In the genomic region with DNA sequence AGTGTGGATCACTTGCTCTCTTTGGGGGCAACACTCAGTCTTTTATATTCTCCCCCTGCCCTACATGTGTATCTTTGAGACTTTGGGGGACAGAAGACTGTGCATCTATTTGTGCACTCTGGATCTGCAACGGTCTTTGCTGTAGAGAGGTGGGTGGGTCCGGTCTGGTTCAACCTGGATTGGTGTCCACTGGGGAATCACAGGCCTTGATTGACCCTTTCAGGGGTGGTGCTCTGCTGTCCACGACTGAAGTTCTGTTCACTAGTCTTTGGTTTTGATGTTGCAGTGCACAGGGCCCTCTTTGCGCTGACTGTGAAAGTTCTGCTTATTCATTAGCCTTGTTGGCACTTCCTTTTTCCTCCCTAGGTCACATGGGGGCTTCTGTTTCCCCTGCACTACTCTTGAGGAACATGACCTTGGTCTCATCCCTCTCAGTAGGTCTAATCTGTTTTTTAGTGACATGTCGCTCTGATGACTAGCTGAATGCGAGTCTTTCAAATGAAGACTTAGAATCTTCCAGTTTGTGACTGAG, we compare ENCODE assay signal across 24 cellular contexts.
DNase-seq lines count a peak whose midpoint lies in the region; ATAC-seq, FAIRE-seq and TF ChIP-seq lines count a peak whose summit lies in the region.
"Had no signal": no experiment of that assay in that cellular context is flagged by ENCODE, and none has a peak within 500 bp of the region (broad histone marks: within the 10 kb centered on the region; RNA-seq: fewer than 3 reads in every experiment).

No MANE protein-coding gene starts in this region.

- H3K9ac ChIP-seq in Loucy (ENCODE audit: low read depth, low read length, poor library complexity, severe bottlenecking) (no peak overlapping the region), mesendoderm (ENCODE audit: low read length) (no peak overlapping the region)
- H3K9ac ChIP-seq: GM23248, KMS-11 had no signal

- H3K27me3 ChIP-seq in Loucy (ENCODE audit: insufficient read depth, low read length, poor library complexity, severe bottlenecking) = no peaks in the 10 kb centered on the region
- no peaks in the 10 kb centered on the region for H3K27me3 ChIP-seq in bronchial epithelial cell (ENCODE audit: control insufficient read depth, insufficient read depth, low read length)
- H3K27me3 ChIP-seq in mesendoderm (ENCODE audit: insufficient read depth, low read length, poor library complexity) = no peaks in the 10 kb centered on the region

- FAIRE-seq in bronchial epithelial cell (lab: Jason Lieb, UNC) = peak; percentile 36

- H3F3A ChIP-seq in Loucy (ENCODE audit: low read depth) = no peaks in the 10 kb centered on the region

- H3K4me2 ChIP-seq in Loucy (ENCODE audit: low read depth, low read length, poor library complexity, severe bottlenecking) = no peak overlapping the region
- no peak overlapping the region for H3K4me2 ChIP-seq in mesendoderm (ENCODE audit: low read length)
- H3K4me2 ChIP-seq: KMS-11 had no signal

- H3K27ac Mint-ChIP-seq in HFFc6 = no peak overlapping the region

- H3K4me1 ChIP-seq in Loucy (ENCODE audit: insufficient read depth, low read length, poor library complexity, severe bottlenecking) = peaks cover 25% of the 10 kb centered on the region
- peaks cover 4% of the 10 kb centered on the region for H3K4me1 ChIP-seq in mesendoderm (ENCODE audit: control insufficient read depth, low read depth, low read length)
- H3K4me1 ChIP-seq: HAP-1 had no signal

- WGBS in mesendoderm (ENCODE audit: extremely low coverage, insufficient coverage, low lambda C conversion rate) = no CpG with 5 or more reads among the region's 6 CpGs

- peak overlapping the region; percentile 23 for H2AFZ ChIP-seq in Loucy (ENCODE audit: low read length)
- H2AFZ ChIP-seq: GM23248 had no signal

- peak overlapping the region; percentile 7 for H2BK5ac ChIP-seq in mesendoderm (ENCODE audit: low read length)

- peak; percentile 15 for DNase-seq in NOMO-1 treated with DMSO at 0.1 percent for 48 hours (lab: John Stamatoyannopoulos, UW; ENCODE audit: unreplicated experiment)
- no peak for DNase-seq in NOMO-1 treated with dmso at 0.1 percent for 144 hours (lab: John Stamatoyannopoulos, UW; ENCODE audit: unreplicated experiment)
- no peak for DNase-seq in bronchial epithelial cell (ENCODE audit: low read depth)
- DNase-seq in mesendoderm = no peak
- DNase-seq in anterior cingulate cortex (lab: John Stamatoyannopoulos, UW) = no peak
- no peak for DNase-seq in HFFc6
- DNase-seq: 8988T, DMS53, EL, GF-D8, GM23248, NCI-H1105 treated with DMSO at 0.1 percent for 48 hours, NCI-H2029 treated with DMSO at 0.1 percent for 48 hours, NCI-H226, NCI-H524, NCI-H774, T-helper 2 cell had no signal

- H2AK5ac ChIP-seq in mesendoderm (ENCODE audit: low read length) = no peak overlapping the region

- H3K56ac ChIP-seq in mesendoderm (ENCODE audit: low read length) = peak overlapping the region; percentile 45

- H4K8ac ChIP-seq in mesendoderm (ENCODE audit: low read depth, low read length) = no peak overlapping the region

- H3K9me3 ChIP-seq in Loucy (ENCODE audit: insufficient read depth, low read depth, low read length) = no peaks in the 10 kb centered on the region
- H3K9me3 ChIP-seq: HAP-1 had no signal

- H3K9me2 ChIP-seq in Loucy (replicated peaks; ENCODE audit: low read depth, low read length) = no peaks in the 10 kb centered on the region

- no peaks in the 10 kb centered on the region for H3K4me1 Mint-ChIP-seq in HFFc6 (ENCODE audit: low read depth)

- H3K4me3 ChIP-seq in Loucy (ENCODE audit: low read length, poor library complexity, severe bottlenecking) (no peak overlapping the region), bronchial epithelial cell (ENCODE audit: low read depth, low read length) (no peak overlapping the region), mesendoderm (ENCODE audit: low read length) (no peak overlapping the region)
- H3K4me3 ChIP-seq: GM23248, HAP-1 had no signal

- TF ChIP-seq CTCF in Loucy (conservative IDR thresholded peaks at IDR 0.05; ENCODE audit: low read length) (no peak), bronchial epithelial cell (IDR thresholded peaks at IDR 0.05; ENCODE audit: insufficient read depth, low read length, severe bottlenecking) (no peak), HFFc6 (IDR thresholded peaks at IDR 0.05) (no peak)

- peak overlapping the region; percentile 16 for H3K18ac ChIP-seq in mesendoderm (ENCODE audit: low read length)

- no peaks in the 10 kb centered on the region for H3K79me1 ChIP-seq in mesendoderm (ENCODE audit: low read length)

- no peak overlapping the region for H3K4me3 Mint-ChIP-seq in HFFc6

- no peak overlapping the region for H2BK120ac ChIP-seq in mesendoderm (ENCODE audit: low read depth, low read length)

- no peak overlapping the region for H3K23ac ChIP-seq in mesendoderm (ENCODE audit: low read length)

- H3K79me2 ChIP-seq in Loucy (ENCODE audit: insufficient read depth, low read length) = no peaks in the 10 kb centered on the region
- H3K79me2 ChIP-seq in mesendoderm (ENCODE audit: control insufficient read depth, insufficient read depth, low read length) = no peaks in the 10 kb centered on the region

- H2BK15ac ChIP-seq in mesendoderm (replicated peaks; ENCODE audit: low read depth) = no peak overlapping the region

- H3K36me3 ChIP-seq in Loucy (ENCODE audit: insufficient read depth, low read length) = no peaks in the 10 kb centered on the region
- H3K36me3 ChIP-seq in bronchial epithelial cell (ENCODE audit: control insufficient read depth, insufficient read depth, low read length) = no peaks in the 10 kb centered on the region
- H3K36me3 ChIP-seq in mesendoderm (ENCODE audit: control insufficient read depth, insufficient read depth, low read length) = no peaks in the 10 kb centered on the region
- H3K36me3 ChIP-seq: HAP-1 had no signal

- no peak for ATAC-seq in GM18909 (IDR thresholded peaks at IDR 0.05; ENCODE audit: poor library complexity, unreplicated experiment)
- ATAC-seq: Right ventricle myocardium inferior had no signal

- H3K4ac ChIP-seq in mesendoderm (ENCODE audit: low read depth, low read length) = no peak overlapping the region

- no peaks in the 10 kb centered on the region for H3K27me3 Mint-ChIP-seq in HFFc6 (ENCODE audit: insufficient read depth)

- H4K20me1 ChIP-seq in Loucy (ENCODE audit: insufficient read depth, low read length, poor library complexity, severe bottlenecking) = no peaks in the 10 kb centered on the region

- H4K5ac ChIP-seq in mesendoderm (ENCODE audit: low read length) = no peak overlapping the region

- no peaks in the 10 kb centered on the region for H3K36me3 Mint-ChIP-seq in HFFc6 (ENCODE audit: low read depth)

- peaks cover 18% of the 10 kb centered on the region; the same call in 1 of the 2 replicates for H3K9me3 Mint-ChIP-seq in HFFc6

- no peak overlapping the region for H3K27ac ChIP-seq in mesendoderm (ENCODE audit: low read depth, low read length)
- H3K27ac ChIP-seq: C4-2B, GM23248, HL-60, KMS-11 had no signal
